ENCODE assay signal across 22 cellular contexts in genomic region chr12:105393586-105393985, GRCh38.
DNase-seq lines count a peak whose midpoint lies in the region; ATAC-seq, FAIRE-seq and TF ChIP-seq lines count a peak whose summit lies in the region.
"Had no signal": no experiment of that assay in that cellular context is flagged by ENCODE, and none has a peak within 500 bp of the region (broad histone marks: within the 10 kb centered on the region; RNA-seq: fewer than 3 reads in every experiment).

No MANE protein-coding gene starts in this region.

- H4K20me1 ChIP-seq in HepG2 (ENCODE audit: insufficient read depth, low read length), result no peaks in the 10 kb centered on the region

- DNase-seq in A673 (ENCODE audit: low spot score) (peak; percentile 22), ELR (ENCODE audit: low read depth) (peak; percentile 42), astrocyte of the hippocampus (ENCODE audit: low read depth, low spot score) (peak; percentile 59), hepatic stellate cell (ENCODE audit: low spot score) (peak; percentile 26), NK-92 (lab: John Stamatoyannopoulos, UW; ENCODE audit: unreplicated experiment) (no peak), amniotic stem cell (lab: John Stamatoyannopoulos, UW) (no peak), HepG2 (ENCODE audit: low spot score) (no peak)
- DNase-seq in activated CD8-positive, alpha-beta memory T cell treated with anti-CD3 and anti-CD28 coated beads, Interleukin-2, amount 50 U/mL, for 48 hours, result no peak
- DNase-seq: activated gamma-delta T cell; COR-L47; cortex of kidney; glutamatergic neuron; Karpas-422; NCI-H1105 treated with DMSO at 0.1 percent for 48 hours; NCI-H524; OCI-M1; posterior cingulate gyrus; stimulated activated CD4-positive, alpha-beta T cell treated with anti-CD3 and anti-CD28 coated beads, Interleukin-2, amount 100 ng/mL, for 48 hours; T-helper 9 cell; uterus had no signal

- no peaks in the 10 kb centered on the region for H3K79me2 ChIP-seq in HepG2 (ENCODE audit: insufficient read depth, low read length)

- TF ChIP-seq CTCF in A673 (conservative IDR thresholded peaks at IDR 0.05; ENCODE audit: low read depth, low read length) (no peak), HepG2 (CRISPR knock-in tag; IDR thresholded peaks at IDR 0.05) (no peak)

- in situ Hi-C loops in HepG2 (cut with HindIII; ENCODE audit: extremely low pct_ligation_motif_present, low pct_unique_long_range_greater_than_20kb), result loop anchor here (25.0 kb wide), 1 partner anchor 406 kb away; the partner anchor contains the start of gene NOPCHAP1

- H3K27ac ChIP-seq in A673 (ENCODE audit: low read depth, low read length, poor library complexity, severe bottlenecking), result no peak overlapping the region
- H3K27ac ChIP-seq in HepG2 (ENCODE audit: extremely low read length, insufficient read depth, low read length), result no peak overlapping the region
- H3K27ac ChIP-seq: SJSA1, uterus had no signal

- H3K9me3 ChIP-seq in A673 (ENCODE audit: low read depth, low read length, poor library complexity, severe bottlenecking) (no peaks in the 10 kb centered on the region), HepG2 (ENCODE audit: low read length) (peaks cover 8% of the 10 kb centered on the region; the same call in 1 of the 2 replicates)
- H3K9me3 ChIP-seq: SJSA1, uterus had no signal

- no peak for TF ChIP-seq EP300 in HepG2 (IDR thresholded peaks at IDR 0.05; ENCODE audit: low read depth in 2 of 2, low read length in 2 of 2)
- TF ChIP-seq EP300 in HepG2 (CRISPR knock-in tag; IDR thresholded peaks at IDR 0.05; ENCODE audit: borderline replicate concordance), result no peak

- POLR2A ChIA-PET in A673 (lab: Charles Lee; ENCODE audit: low non-redundant PET) (no interaction called here), HepG2 (lab: Yijun Ruan, JAX) (no interaction called here)

- CTCF ChIA-PET in A673 (lab: Charles Lee) (no interaction called here), HepG2 (lab: Yijun Ruan, JAX; ENCODE audit: low intra/inter-chr PET ratio, low total read pairs) (no interaction called here)

- TF ChIP-seq POLR2A in HepG2 (IDR thresholded peaks at IDR 0.05; ENCODE audit: insufficient read depth in 1 of 2, low read depth in 2 of 2, low read length in 2 of 2), result no peak

- no peak for ATAC-seq in HepG2
- ATAC-seq: activated CD4-positive, CD25-positive, alpha-beta regulatory T cell treated with anti-CD3 and anti-CD28 coated beads, Interleukin-2, amount 50 U/mL, for 24 hours had no signal

- H3K36me3 ChIP-seq in A673 (ENCODE audit: insufficient read depth, low read length, poor library complexity, severe bottlenecking), result no peaks in the 10 kb centered on the region
- no peaks in the 10 kb centered on the region for H3K36me3 ChIP-seq in HepG2 (replicated peaks in 1 of 2; ENCODE audit: control insufficient read depth in 1 of 2, insufficient read depth in 2 of 2, low read length in 2 of 2)
- H3K36me3 ChIP-seq: SJSA1, uterus had no signal

- no peak overlapping the region for H3K4me3 ChIP-seq in A673 (ENCODE audit: low read depth, low read length, poor library complexity, severe bottlenecking)
- H3K4me3 ChIP-seq in HepG2 (replicated peaks in 1 of 3; ENCODE audit: insufficient read depth in 1 of 3, low read depth in 2 of 3, low read length in 3 of 3), result no peak overlapping the region
- H3K4me3 ChIP-seq: SJSA1, uterus had no signal

- H3K4me2 ChIP-seq in HepG2 (ENCODE audit: low read depth, low read length), result no peak overlapping the region

- no peaks in the 10 kb centered on the region for H3K4me1 ChIP-seq in A673 (ENCODE audit: insufficient read depth, low read length, poor library complexity, severe bottlenecking)
- no peaks in the 10 kb centered on the region for H3K4me1 ChIP-seq in HepG2 (ENCODE audit: insufficient read depth, low read length)
- H3K4me1 ChIP-seq: uterus had no signal

- H3K9ac ChIP-seq in HepG2 (ENCODE audit: insufficient read depth, low read depth, low read length), result no peak overlapping the region

- intact Hi-C loops in A673 (cut with micrococcal nuclease; ENCODE audit: unreplicated experiment), result no loop called here
- intact Hi-C loops in HepG2 (cut with micrococcal nuclease; ENCODE audit: unreplicated experiment), result no loop called here

- no peak overlapping the region for H2AFZ ChIP-seq in HepG2 (ENCODE audit: low read length)

- 6% methylated on average over 4 of the region's 4 CpGs for WGBS in HepG2 (ENCODE audit: low lambda C conversion rate)

- no peak for TF ChIP-seq RAD21 in HepG2 (CRISPR knock-in tag; IDR thresholded peaks at IDR 0.05)

- FAIRE-seq in HepG2 (lab: Jason Lieb, UNC), result no peak

- H3K27me3 ChIP-seq in A673 (replicated peaks; ENCODE audit: insufficient read depth, low read depth, low read length, poor library complexity) (no peaks in the 10 kb centered on the region), HepG2 (ENCODE audit: control insufficient read depth in 1 of 2, insufficient read depth in 2 of 2, low read length in 2 of 2) (no peaks in the 10 kb centered on the region)
- H3K27me3 ChIP-seq: SJSA1, uterus had no signal

- BruUV-seq in A673 (replicated peaks; lab: Mats Ljungman, UMichigan), result no TSS peak
- no TSS peak for BruUV-seq in HepG2 (replicated peaks; lab: Mats Ljungman, UMichigan)

TF ChIP-seq in HepG2, 621 proteins besides CTCF, POLR2A, EP300 and RAD21:
- TF ChIP-seq ZNF891 (CRISPR knock-in tag; IDR thresholded peaks at IDR 0.05) (no peak), STAG1 (CRISPR knock-in tag; IDR thresholded peaks at IDR 0.05) (no peak)

Comparison
In these comparisons a context has a peak if more than half of its experiments do, and no peak if none do; other contexts are left out.
1. DNase-seq: peak in A673 (single experiment), ELR (single experiment), astrocyte of the hippocampus (single experiment) and hepatic stellate cell (single experiment); none in NK-92 (single experiment), activated CD8-positive, alpha-beta memory T cell treated with anti-CD3 and anti-CD28 coated beads, Interleukin-2, amount 50 U/mL, for 48 hours (single experiment), amniotic stem cell (single experiment) and HepG2 (single experiment).